ENCODE assay signal across 12 cellular contexts in genomic region chr10:91103384-91104184, GRCh38.
DNase-seq lines count a peak whose midpoint lies in the region; ATAC-seq and TF ChIP-seq lines count a peak whose summit lies in the region.
"Had no signal": no experiment of that assay in that cellular context is flagged by ENCODE, and none has a peak within 500 bp of the region (broad histone marks: within the 10 kb centered on the region; RNA-seq: fewer than 3 reads in every experiment).

No MANE protein-coding gene starts in this region.

- H3K27ac ChIP-seq in neuronal stem cell (replicated peaks; ENCODE audit: low read length) (no peak overlapping the region), WERI-Rb-1 (no peak overlapping the region)

- H3K9me3 Mint-ChIP-seq in activated CD4-positive, alpha-beta memory T cell treated with anti-CD3 and anti-CD28 coated beads, Interleukin-2, amount 10 ng/mL, durations not matched to agents 7 days and 5 days: peaks cover 5% of the 10 kb centered on the region

- H3K4me3 ChIP-seq in neuronal stem cell (ENCODE audit: low read length in 2 of 2): no peak overlapping the region
- H3K4me3 ChIP-seq in WERI-Rb-1 (ENCODE audit: low read depth, low read length): no peak overlapping the region

- peak overlapping the region; percentile 66 for H2AFZ ChIP-seq in neuronal stem cell (ENCODE audit: low read length)

- no peak overlapping the region for H3K4me2 ChIP-seq in neuronal stem cell (ENCODE audit: insufficient read depth, low read length, poor library complexity, severe bottlenecking)

- H2BK12ac ChIP-seq in neuronal stem cell (ENCODE audit: low read length): no peak overlapping the region

- H3K4me3 Mint-ChIP-seq in activated CD4-positive, alpha-beta memory T cell treated with anti-CD3 and anti-CD28 coated beads, Interleukin-2, amount 10 ng/mL, durations not matched to agents 7 days and 5 days: no peak overlapping the region

- H3K36me3 ChIP-seq in neuronal stem cell (replicated peaks in 1 of 2; ENCODE audit: control insufficient read depth in 2 of 2, insufficient read depth in 2 of 2, low read length in 2 of 2) (no peaks in the 10 kb centered on the region), WERI-Rb-1 (no peaks in the 10 kb centered on the region)

- H3K9ac ChIP-seq in neuronal stem cell (ENCODE audit: low read depth, low read length, poor library complexity): no peak overlapping the region

- no CpG with 5 or more reads among the region's 5 CpGs for WGBS in neuronal stem cell (ENCODE audit: extremely low coverage in 2 of 2, insufficient read length in 2 of 2, insufficient replicate concordance in 1 of 2), 2 donors

- no peak overlapping the region for H3K27ac Mint-ChIP-seq in activated CD4-positive, alpha-beta memory T cell treated with anti-CD3 and anti-CD28 coated beads, Interleukin-2, amount 10 ng/mL, durations not matched to agents 7 days and 5 days

- no peak overlapping the region for H2BK15ac ChIP-seq in neuronal stem cell (ENCODE audit: low read length)

- POLR2A ChIA-PET in activated CD4-positive, alpha-beta memory T cell treated with anti-CD3 and anti-CD28 coated beads, Interleukin-2, amount 10 ng/mL, durations not matched to agents 7 days and 5 days (lab: Charles Lee): no interaction called here

- peaks cover 0 to 9% of the 10 kb centered on the region in 2 donors for H3K4me1 ChIP-seq in neuronal stem cell (ENCODE audit: control insufficient read depth in 2 of 2, insufficient read depth in 1 of 2, low read depth in 1 of 2, low read length in 2 of 2)

- no peak overlapping the region for H3K18ac ChIP-seq in neuronal stem cell (ENCODE audit: low read length)

- no peaks in the 10 kb centered on the region for H3K79me1 ChIP-seq in neuronal stem cell (ENCODE audit: low read depth, low read length)

- TF ChIP-seq CTCF in WERI-Rb-1 (IDR thresholded peaks at IDR 0.05; ENCODE audit: low read depth, low read length): no peak

- H4K91ac ChIP-seq in neuronal stem cell (ENCODE audit: low read depth, low read length, poor library complexity): no peak overlapping the region

- no peak overlapping the region for H2AK5ac ChIP-seq in neuronal stem cell (ENCODE audit: low read depth, low read length)

- no peak overlapping the region for H4K8ac ChIP-seq in neuronal stem cell (ENCODE audit: low read depth, low read length)

- DNase-seq in OCI-M2 (lab: John Stamatoyannopoulos, UW; ENCODE audit: unreplicated experiment) (peak; percentile 72), neuronal stem cell (ENCODE audit: low spot score) (no peak), WERI-Rb-1 (no peak), posterior vena cava (ENCODE audit: low spot score) (no peak)
- no peak for DNase-seq in activated CD4-positive, alpha-beta memory T cell treated with anti-CD3 and anti-CD28 coated beads, Interleukin-2, amount 10 ng/mL, durations not matched to agents 7 days and 5 days
- DNase-seq: activated CD8-positive, alpha-beta memory T cell treated with anti-CD3 and anti-CD28 coated beads for 24 hours; DMS79 treated with DMSO at 0.1 percent for 48 hours; GOT3; mammary epithelial cell had no signal

- H3K14ac ChIP-seq in neuronal stem cell (ENCODE audit: low read length): no peak overlapping the region

- ATAC-seq in GM18909 (IDR thresholded peaks at IDR 0.05; ENCODE audit: poor library complexity, unreplicated experiment) (peak; percentile 82), HG02798 (IDR thresholded peaks at IDR 0.05; ENCODE audit: poor library complexity, unreplicated experiment) (peak; percentile 66), HG02588 (IDR thresholded peaks at IDR 0.05; ENCODE audit: unreplicated experiment) (no peak)

- H3K23ac ChIP-seq in neuronal stem cell (ENCODE audit: low read depth, low read length, poor library complexity): no peak overlapping the region

- no peaks in the 10 kb centered on the region for H3K27me3 Mint-ChIP-seq in activated CD4-positive, alpha-beta memory T cell treated with anti-CD3 and anti-CD28 coated beads, Interleukin-2, amount 10 ng/mL, durations not matched to agents 7 days and 5 days

- H3K27me3 ChIP-seq in neuronal stem cell (ENCODE audit: control insufficient read depth in 3 of 3, insufficient read depth in 3 of 3, low read depth in 1 of 3, low read length in 3 of 3) (no peaks in the 10 kb centered on the region), WERI-Rb-1 (ENCODE audit: insufficient read depth, low read depth, severe bottlenecking) (no peaks in the 10 kb centered on the region)

- H3K36me3 Mint-ChIP-seq in activated CD4-positive, alpha-beta memory T cell treated with anti-CD3 and anti-CD28 coated beads, Interleukin-2, amount 10 ng/mL, durations not matched to agents 7 days and 5 days (ENCODE audit: low read depth): no peaks in the 10 kb centered on the region

- H3K4me1 Mint-ChIP-seq in activated CD4-positive, alpha-beta memory T cell treated with anti-CD3 and anti-CD28 coated beads, Interleukin-2, amount 10 ng/mL, durations not matched to agents 7 days and 5 days: peaks cover 7% of the 10 kb centered on the region

- intact Hi-C loops in posterior vena cava (cut with DNase I): loop anchor here in 1 of 2 donors (10.0 kb wide), 1 partner anchor 51 kb away; no protein-coding TSS in a partner anchor

- H3K4ac ChIP-seq in neuronal stem cell (ENCODE audit: low read length): no peak overlapping the region

- CTCF ChIA-PET in activated CD4-positive, alpha-beta memory T cell treated with anti-CD3 and anti-CD28 coated beads, Interleukin-2, amount 10 ng/mL, durations not matched to agents 7 days and 5 days (lab: Charles Lee): no interaction called here

- H2BK120ac ChIP-seq in neuronal stem cell (ENCODE audit: low read depth, low read length): no peak overlapping the region

- H3K9me3 ChIP-seq in neuronal stem cell (replicated peaks in 1 of 2; ENCODE audit: control insufficient read depth in 2 of 2, insufficient read depth in 1 of 2, low read depth in 1 of 2, low read length in 2 of 2) (peaks cover 2 to 8% of the 10 kb centered on the region in 2 donors), WERI-Rb-1 (ENCODE audit: severe bottlenecking) (peaks cover 3% of the 10 kb centered on the region)

- no peak overlapping the region for H2BK5ac ChIP-seq in neuronal stem cell (ENCODE audit: low read length)
